Comparison of ENCODE assay signal across 8 cellular contexts in the genomic region with DNA sequence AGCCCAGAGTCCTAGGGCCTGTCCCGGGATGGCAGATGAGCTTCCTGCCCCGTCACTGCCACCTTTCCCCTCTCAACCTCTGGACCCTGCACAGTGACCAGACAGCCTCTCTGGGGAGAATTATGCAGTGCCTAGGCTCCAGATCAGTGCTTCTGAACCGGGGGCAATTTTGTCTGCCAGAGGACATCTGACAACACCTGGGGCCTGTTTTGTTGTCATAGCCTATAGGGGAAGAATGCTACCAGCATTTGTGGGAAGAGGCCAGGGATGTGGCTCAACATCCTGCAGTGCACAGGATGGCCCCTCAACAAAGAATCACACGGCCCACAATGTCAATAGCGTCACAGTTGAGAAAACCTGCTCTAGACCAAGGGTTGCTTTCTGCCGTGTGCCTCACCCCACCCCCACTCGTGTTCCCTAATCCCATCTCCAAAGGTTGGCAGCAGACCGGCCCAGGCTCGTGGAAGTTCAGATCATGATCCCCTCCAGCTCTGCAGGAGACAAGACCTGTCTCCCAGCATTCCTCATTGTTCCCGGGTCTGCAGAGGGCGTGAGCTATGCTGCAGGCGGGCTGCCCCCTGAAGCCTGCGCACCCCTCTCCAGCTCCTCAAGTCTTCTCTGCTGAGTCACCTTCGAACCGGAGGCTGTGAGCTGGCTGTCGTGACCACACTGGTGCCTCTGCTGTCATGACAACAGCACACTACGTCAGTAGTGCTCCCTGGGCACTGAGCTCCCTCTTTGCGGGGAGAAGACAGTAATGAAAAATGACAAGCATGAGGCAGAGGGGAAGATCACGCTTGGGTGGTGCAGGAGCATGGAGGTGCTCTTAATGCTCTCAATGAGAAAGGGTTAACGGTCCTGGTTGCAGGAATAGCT. TPM values are rescaled to one million over a fixed set of nuclear protein-coding genes. Genes with fewer than 3 reads are reported as not detected.
DNase-seq lines count a peak whose midpoint lies in the region; ATAC-seq and TF ChIP-seq lines count a peak whose summit lies in the region.

No MANE protein-coding gene starts in this region.

- POLR2A ChIA-PET in Panc1 (lab: Charles Lee): interaction anchor here (0.5 to 0.6 kb wide), 2 partner anchors 157 to 174 kb away, joined by 6 to 11 read pairs; a partner anchor contains a TSS
- POLR2A ChIA-PET in naive thymus-derived CD8-positive, alpha-beta T cell (lab: Charles Lee): interaction anchor here (0.6 to 2.6 kb wide), 14 partner anchors 21 to 198 kb away, joined by 3 to 13 read pairs (median 4); a partner anchor contains a TSS

- H3K9me3 ChIP-seq in Panc1 (ENCODE audit: control insufficient read depth, insufficient read depth, low read depth, low read length) (no peaks in the 10 kb centered on the region), esophagus squamous epithelium (no peaks in the 10 kb centered on the region)

- H3K27me3 Mint-ChIP-seq in naive thymus-derived CD8-positive, alpha-beta T cell: no peaks in the 10 kb centered on the region
- no peaks in the 10 kb centered on the region for H3K27me3 Mint-ChIP-seq in stimulated activated naive B cell treated with anti-CD40 and anti-IgM and Interleukin-4, amounts not matched to agents 10 μg/mL and 1 μg/mL and 100 μg/mL, for 72 hours

- H3K4me1 ChIP-seq in Panc1 (ENCODE audit: control insufficient read depth, insufficient read depth, low read length) (peaks cover 27% of the 10 kb centered on the region), esophagus squamous epithelium (peaks cover 32 to 71% (median 48%) of the 10 kb centered on the region in 3 donors)

- H3K4me3 ChIP-seq in Panc1 (ENCODE audit: low read depth in 2 of 2, low read length in 2 of 2) (peak overlapping the region; percentile 66 to 86), esophagus squamous epithelium (peak overlapping the region in 3 of 4 donors; percentile 90 to 99 (median 91))

- peaks cover 0 to 52% (median 7%) of the 10 kb centered on the region in 3 donors for H3K36me3 Mint-ChIP-seq in naive thymus-derived CD8-positive, alpha-beta T cell
- H3K36me3 Mint-ChIP-seq in stimulated activated naive B cell treated with anti-CD40 and anti-IgM and Interleukin-4, amounts not matched to agents 10 μg/mL and 1 μg/mL and 100 μg/mL, for 72 hours: peaks cover 57 to 73% of the 10 kb centered on the region in 2 donors

- H3K27ac ChIP-seq in Panc1 (ENCODE audit: low read length): peak overlapping the region; percentile 95
- H3K27ac ChIP-seq in esophagus squamous epithelium: peak overlapping the region; percentile 94 to 99 (median 98)

- peaks cover 0 to 2% (median 0%) of the 10 kb centered on the region in 9 donors for H3K9me3 Mint-ChIP-seq in naive thymus-derived CD8-positive, alpha-beta T cell
- no peaks in the 10 kb centered on the region for H3K9me3 Mint-ChIP-seq in stimulated activated naive B cell treated with anti-CD40 and anti-IgM and Interleukin-4, amounts not matched to agents 10 μg/mL and 1 μg/mL and 100 μg/mL, for 72 hours

- DNase-seq in DMS153 (lab: John Stamatoyannopoulos, UW): peak; percentile 53
- no peak for DNase-seq in Panc1 (ENCODE audit: low read depth, low spot score)
- peak; percentile 87 to 89 for DNase-seq in activated T-cell treated with anti-CD3 and anti-CD28 coated beads, Interleukin-2, amount 50 U/mL, for 48 hours
- DNase-seq in esophagus squamous epithelium (lab: John Stamatoyannopoulos, UW): no peak
- DNase-seq in naive thymus-derived CD8-positive, alpha-beta T cell: peak; percentile 51 to 91 (median 77)
- peak; percentile 65 for DNase-seq in stimulated activated naive B cell treated with anti-CD40 and anti-IgM and Interleukin-4, amounts not matched to agents 10 μg/mL and 1 μg/mL and 100 μg/mL, for 72 hours

- 11% methylated on average over 8 to 10 of the region's 20 CpGs for WGBS in esophagus squamous epithelium, 2 donors

- CTCF ChIA-PET in Panc1 (lab: Charles Lee): interaction anchor here (0.6 kb wide), 2 partner anchors 9 to 30 kb away, joined by 4 read pairs; no protein-coding TSS in a partner anchor

- H3K27me3 ChIP-seq in Panc1 (ENCODE audit: control insufficient read depth, insufficient read depth, low read length): no peaks in the 10 kb centered on the region
- H3K27me3 ChIP-seq in esophagus squamous epithelium: no peaks in the 10 kb centered on the region

- in situ Hi-C loops in Panc1 (cut with HindIII; ENCODE audit: low pct_unique_long_range_greater_than_20kb, low sequenced_read_pairs): no loop called here

- TF ChIP-seq CTCF in Panc1 (IDR thresholded peaks at IDR 0.05) (no peak), esophagus squamous epithelium (IDR thresholded peaks at IDR 0.05) (no peak)

- no TSS peak for BruUV-seq in Panc1 (replicated peaks; lab: Mats Ljungman, UMichigan)

- ATAC-seq in HG03521 (IDR thresholded peaks at IDR 0.05; ENCODE audit: unreplicated experiment) (peak; percentile 17), Panc1 (peak; percentile 26; the same call in 1 of the 2 replicates), HG03045 (IDR thresholded peaks at IDR 0.05; ENCODE audit: unreplicated experiment) (no peak)
- peak; percentile 51 to 64 for ATAC-seq in naive thymus-derived CD8-positive, alpha-beta T cell
- peak; percentile 32 to 47 for ATAC-seq in stimulated activated naive B cell treated with anti-CD40 and anti-IgM and Interleukin-4, amounts not matched to agents 10 μg/mL and 1 μg/mL and 100 μg/mL, for 72 hours (replicated peaks)

- peaks cover 11% of the 10 kb centered on the region for H3K36me3 ChIP-seq in Panc1 (ENCODE audit: control insufficient read depth, insufficient read depth, low read length)
- peaks cover 21 to 63% (median 45%) of the 10 kb centered on the region in 3 donors for H3K36me3 ChIP-seq in esophagus squamous epithelium

- peak in 1 of 4 donors; percentile 52 for TF ChIP-seq POLR2A in esophagus squamous epithelium (IDR thresholded peaks at IDR 0.05)

- peaks cover 15 to 43% (median 42%) of the 10 kb centered on the region in 4 donors for H3K4me1 Mint-ChIP-seq in naive thymus-derived CD8-positive, alpha-beta T cell
- H3K4me1 Mint-ChIP-seq in stimulated activated naive B cell treated with anti-CD40 and anti-IgM and Interleukin-4, amounts not matched to agents 10 μg/mL and 1 μg/mL and 100 μg/mL, for 72 hours: peaks cover 24 to 40% of the 10 kb centered on the region in 2 donors

- intact Hi-C loops in Panc1 (cut with micrococcal nuclease; ENCODE audit: unreplicated experiment): no loop called here
- intact Hi-C loops in esophagus squamous epithelium (cut with DNase I): loop anchor here (10.0 kb wide), 1 partner anchor 57 kb away; a partner anchor contains a TSS

- peak overlapping the region; percentile 28 to 97 (median 80) for H3K4me3 Mint-ChIP-seq in naive thymus-derived CD8-positive, alpha-beta T cell
- peak overlapping the region; percentile 91 to 93 for H3K4me3 Mint-ChIP-seq in stimulated activated naive B cell treated with anti-CD40 and anti-IgM and Interleukin-4, amounts not matched to agents 10 μg/mL and 1 μg/mL and 100 μg/mL, for 72 hours

- H3K27ac Mint-ChIP-seq in naive thymus-derived CD8-positive, alpha-beta T cell: peak overlapping the region; percentile 87 to 98 (median 96)
- H3K27ac Mint-ChIP-seq in stimulated activated naive B cell treated with anti-CD40 and anti-IgM and Interleukin-4, amounts not matched to agents 10 μg/mL and 1 μg/mL and 100 μg/mL, for 72 hours: peak overlapping the region; percentile 99

RNA-seq across cellular contexts. Expression of a gene that starts 2.0 kb away (rescaled TPM):
- total RNA-seq in Panc1 (2021; ENCODE audit: unreplicated experiment): 2,912 TPM
- polyA plus RNA-seq in Panc1 (2012; ENCODE audit: insufficient read length): 4,959 TPM
- total RNA-seq in esophagus squamous epithelium: 1,000 to 10,000 TPM; 2,526 to 4,151 (median 3,597) TPM
- total RNA-seq in naive thymus-derived CD8-positive, alpha-beta T cell: 100 to 1,000 TPM; 355 to 363 TPM
- 1,000 to 10,000 TPM; 1,014 to 1,110 (median 1,062) TPM for polyA plus RNA-seq in naive thymus-derived CD8-positive, alpha-beta T cell

RNA-seq across cellular contexts. Expression of a gene that starts 23.6 kb away (rescaled TPM):
- total RNA-seq in Panc1 (2021; ENCODE audit: unreplicated experiment): 0.36 TPM
- 0.13 TPM for polyA plus RNA-seq in Panc1 (2012; ENCODE audit: insufficient read length)
- total RNA-seq in esophagus squamous epithelium: 1 to 10 TPM in 3 of 4 donors, under 1 TPM in 1; 0.76 to 7.4 (median 2.7) TPM
- total RNA-seq in naive thymus-derived CD8-positive, alpha-beta T cell: 10 to 100 TPM; 40.9 to 45.9 TPM
- polyA plus RNA-seq in naive thymus-derived CD8-positive, alpha-beta T cell: 10 to 100 TPM in 1 of 3 donors, 1 to 10 TPM in 2; 3.7 to 10.8 (median 4.4) TPM

RNA-seq across cellular contexts. Expression of a gene that starts 35.8 kb away (rescaled TPM):
- total RNA-seq in Panc1 (2021; ENCODE audit: unreplicated experiment): 90.3 TPM
- 61.6 TPM for polyA plus RNA-seq in Panc1 (2012; ENCODE audit: insufficient read length)
- 10 to 100 TPM; 36.0 to 51.9 (median 48.2) TPM for total RNA-seq in esophagus squamous epithelium
- total RNA-seq in naive thymus-derived CD8-positive, alpha-beta T cell: 100 to 1,000 TPM in 1 of 2 experiments, 10 to 100 TPM in 1; 99.2 to 104 TPM
- 10 to 100 TPM; 23.6 to 41.7 (median 24.7) TPM for polyA plus RNA-seq in naive thymus-derived CD8-positive, alpha-beta T cell

RNA-seq across cellular contexts. Expression of a gene that starts 38.4 kb away (rescaled TPM):
- total RNA-seq in Panc1 (2021; ENCODE audit: unreplicated experiment) (80.3 TPM), esophagus squamous epithelium (10 to 100 TPM; 25.6 to 73.2 (median 55.9) TPM)
- polyA plus RNA-seq in Panc1 (2012; ENCODE audit: insufficient read length): 44.0 TPM
- total RNA-seq in naive thymus-derived CD8-positive, alpha-beta T cell: 10 to 100 TPM; 40.4 to 46.3 TPM
- 10 to 100 TPM; 24.7 to 45.3 (median 28.1) TPM for polyA plus RNA-seq in naive thymus-derived CD8-positive, alpha-beta T cell

RNA-seq across cellular contexts. Expression of a gene that starts 39.2 kb away (rescaled TPM):
- total RNA-seq in Panc1 (2021; ENCODE audit: unreplicated experiment): 194 TPM
- 85.5 TPM for polyA plus RNA-seq in Panc1 (2012; ENCODE audit: insufficient read length)
- total RNA-seq in esophagus squamous epithelium: 10 to 100 TPM; 36.3 to 95.5 (median 72.6) TPM
- total RNA-seq in naive thymus-derived CD8-positive, alpha-beta T cell: 10 to 100 TPM; 71.6 to 77.3 TPM
- 100 to 1,000 TPM; 220 to 230 (median 224) TPM for polyA plus RNA-seq in naive thymus-derived CD8-positive, alpha-beta T cell

Comparison
In these comparisons a context has a peak if more than half of its experiments do, and no peak if none do; other contexts are left out.
1. DNase-seq: peak in DMS153 (single experiment), activated T-cell treated with anti-CD3 and anti-CD28 coated beads, Interleukin-2, amount 50 U/mL, for 48 hours (2 of 2), naive thymus-derived CD8-positive, alpha-beta T cell (10 of 10) and stimulated activated naive B cell treated with anti-CD40 and anti-IgM and Interleukin-4, amounts not matched to agents 10 μg/mL and 1 μg/mL and 100 μg/mL, for 72 hours (single experiment); none in Panc1 (single experiment) and esophagus squamous epithelium (single experiment).
2. RNA of a gene that starts 23.6 kb away (total RNA-seq): 40.9 to 45.9 TPM in naive thymus-derived CD8-positive, alpha-beta T cell; 0.76 to 7.4 TPM in esophagus squamous epithelium and 0.36 TPM in Panc1 (single experiment); every median in the first group is over 4 times any median in the second.